2 cellular contexts compared by ENCODE assay signal in genomic region chr11:791658-792534, GRCh38.
TF ChIP-seq lines count a peak whose summit lies in the region.

No MANE protein-coding gene starts in this region.

TF ChIP-seq in HEK293, 187 proteins besides CTCF, POLR2A, EP300 and RAD21:
- no peak for TF ChIP-seq ZNF146 (tag by site-specific recombination; IDR thresholded peaks at IDR 0.05)
- TF ChIP-seq BCL11A (tag by site-specific recombination; IDR thresholded peaks at IDR 0.05; ENCODE audit: low read depth), result 0 out of 2 replicates have a peak, but pooled peaks have one; percentile 19
- TF ChIP-seq GLIS2 (tag by site-specific recombination; IDR thresholded peaks at IDR 0.05), result peak; percentile 39

TF ChIP-seq in K562, 482 proteins besides CTCF, POLR2A, EP300 and RAD21:
- TF ChIP-seq ZBTB33 (CRISPR knock-in tag; IDR thresholded peaks at IDR 0.05), result peak; percentile 47; the same call in 1 of the 2 replicates
- peak; percentile 54 for TF ChIP-seq POLR2G (IDR thresholded peaks at IDR 0.05; ENCODE audit: low read depth, low read length)
- no peak for TF ChIP-seq TAF9B (IDR thresholded peaks at IDR 0.05; ENCODE audit: partially characterized antibody)
TF ChIP-seq in K562: peak in this region for 2.
